In the genomic region with DNA sequence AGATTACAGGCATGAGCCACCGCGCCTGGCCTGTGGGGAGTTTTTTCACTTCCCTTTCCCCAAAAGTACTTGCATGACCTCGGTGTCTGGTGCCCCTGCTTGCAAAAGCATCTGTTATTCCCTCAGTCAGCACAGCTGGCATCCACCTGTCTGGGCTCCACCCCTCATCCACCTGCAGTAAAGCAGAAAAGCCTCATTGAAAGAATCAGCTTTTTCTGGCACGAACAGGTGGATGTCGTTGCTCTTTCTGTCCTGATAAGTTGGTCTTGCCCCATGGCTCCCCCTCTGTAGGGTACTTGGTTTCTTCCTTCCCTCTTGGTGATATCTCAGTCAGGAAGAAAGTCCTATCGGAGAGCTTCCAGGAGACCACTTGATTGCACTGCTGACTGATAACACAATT, we compare ENCODE assay signal across 8 cellular contexts. TPM values are rescaled to one million over a fixed set of nuclear protein-coding genes. Genes with fewer than 3 reads are reported as not detected.
DNase-seq lines count a peak whose midpoint lies in the region; ATAC-seq and TF ChIP-seq lines count a peak whose summit lies in the region.

No MANE protein-coding gene starts in this region.

- no peak overlapping the region for H3K4me3 ChIP-seq in RWPE2 (ENCODE audit: severe bottlenecking)
- no peak overlapping the region for H3K4me3 ChIP-seq in neural progenitor cell

- H3K27ac ChIP-seq in RWPE2 (ENCODE audit: poor library complexity, severe bottlenecking) (peak overlapping the region; percentile 96), neural progenitor cell (no peak overlapping the region)

- DNase-seq in RWPE2 (ENCODE audit: low spot score): no peak
- peak; percentile 47 for DNase-seq in neural progenitor cell (ENCODE audit: low spot score)
- no peak for DNase-seq in CD1c-positive myeloid dendritic cell (ENCODE audit: extremely low spot score)
- DNase-seq in hepatic stellate cell (ENCODE audit: low spot score): no peak
- DNase-seq in cerebellum (ENCODE audit: low spot score): no peak
- no peak for DNase-seq in stimulated activated naive CD8-positive, alpha-beta T cell treated with anti-CD3 and anti-CD28 coated beads, Interleukin-15, amount 100 ng/mL, for 72 hours

- H3K36me3 Mint-ChIP-seq in neural progenitor cell: no peaks in the 10 kb centered on the region

- H3K9me3 ChIP-seq in RWPE2 (ENCODE audit: severe bottlenecking) (no peaks in the 10 kb centered on the region), neural progenitor cell (ENCODE audit: low read depth) (no peaks in the 10 kb centered on the region)

- H3K4me3 Mint-ChIP-seq in neural progenitor cell: peak overlapping the region; percentile 7
- no peak overlapping the region for H3K4me3 Mint-ChIP-seq in stimulated activated naive CD8-positive, alpha-beta T cell treated with anti-CD3 and anti-CD28 coated beads, Interleukin-15, amount 100 ng/mL, for 72 hours

- no peaks in the 10 kb centered on the region for H4K20me1 ChIP-seq in neural progenitor cell (ENCODE audit: low read depth)

- H3K9ac ChIP-seq in neural progenitor cell: no peak overlapping the region

- H3K27me3 ChIP-seq in RWPE2 (ENCODE audit: insufficient read depth, poor library complexity, severe bottlenecking): no peaks in the 10 kb centered on the region
- no peaks in the 10 kb centered on the region for H3K27me3 ChIP-seq in neural progenitor cell

- ATAC-seq in GM19328 (IDR thresholded peaks at IDR 0.05; ENCODE audit: unreplicated experiment): peak; percentile 71
- peak; percentile 68 for ATAC-seq in HG03469 (IDR thresholded peaks at IDR 0.05; ENCODE audit: unreplicated experiment)
- ATAC-seq in RWPE2 (ENCODE audit: low read depth): no peak
- no peak for ATAC-seq in stimulated activated naive CD8-positive, alpha-beta T cell treated with anti-CD3 and anti-CD28 coated beads, Interleukin-15, amount 100 ng/mL, for 72 hours

- H3K4me1 Mint-ChIP-seq in neural progenitor cell: peaks cover 31% of the 10 kb centered on the region
- H3K4me1 Mint-ChIP-seq in stimulated activated naive CD8-positive, alpha-beta T cell treated with anti-CD3 and anti-CD28 coated beads, Interleukin-15, amount 100 ng/mL, for 72 hours: no peaks in the 10 kb centered on the region

- H3F3A ChIP-seq in neural progenitor cell (ENCODE audit: low read depth): no peaks in the 10 kb centered on the region

- H3K4me2 ChIP-seq in neural progenitor cell: peak overlapping the region; percentile 54

- no peaks in the 10 kb centered on the region for H3K79me2 ChIP-seq in neural progenitor cell (ENCODE audit: low read depth)

- H3K9me3 Mint-ChIP-seq in neural progenitor cell: peaks cover 1% of the 10 kb centered on the region
- H3K9me3 Mint-ChIP-seq in stimulated activated naive CD8-positive, alpha-beta T cell treated with anti-CD3 and anti-CD28 coated beads, Interleukin-15, amount 100 ng/mL, for 72 hours: no peaks in the 10 kb centered on the region

- no peaks in the 10 kb centered on the region for H3K36me3 ChIP-seq in RWPE2 (ENCODE audit: low read depth)
- no peaks in the 10 kb centered on the region for H3K36me3 ChIP-seq in neural progenitor cell

- TF ChIP-seq CTCF in RWPE2 (IDR thresholded peaks at IDR 0.05; ENCODE audit: poor library complexity, severe bottlenecking) (no peak), neural progenitor cell (IDR thresholded peaks at IDR 0.05) (no peak)

- peaks cover 7% of the 10 kb centered on the region for H3K27me3 Mint-ChIP-seq in neural progenitor cell (ENCODE audit: insufficient read depth, low read depth)
- H3K27me3 Mint-ChIP-seq in stimulated activated naive CD8-positive, alpha-beta T cell treated with anti-CD3 and anti-CD28 coated beads, Interleukin-15, amount 100 ng/mL, for 72 hours: peaks cover 58% of the 10 kb centered on the region

- H2AFZ ChIP-seq in neural progenitor cell (replicated peaks): peak overlapping the region; percentile 66

- H3K4me1 ChIP-seq in RWPE2 (ENCODE audit: insufficient read depth, poor library complexity, severe bottlenecking): peaks cover 71% of the 10 kb centered on the region
- peaks cover 8% of the 10 kb centered on the region for H3K4me1 ChIP-seq in neural progenitor cell

- peak overlapping the region; percentile 75 for H3K27ac Mint-ChIP-seq in neural progenitor cell
- no peak overlapping the region for H3K27ac Mint-ChIP-seq in stimulated activated naive CD8-positive, alpha-beta T cell treated with anti-CD3 and anti-CD28 coated beads, Interleukin-15, amount 100 ng/mL, for 72 hours

RNA-seq across cellular contexts. Expression of gene WWC1, which starts 37.4 kb away (rescaled TPM):
- total RNA-seq in neural progenitor cell (ENCODE audit: low replicate concordance) (6.3 and 6.7 TPM in 2 replicates), cerebellum (20.1 TPM)

Comparison
In these comparisons a context has a peak if more than half of its experiments do, and no peak if none do; other contexts are left out.
1. ATAC-seq: peak in GM19328 (single experiment) and HG03469 (single experiment); none in RWPE2 (single experiment) and stimulated activated naive CD8-positive, alpha-beta T cell treated with anti-CD3 and anti-CD28 coated beads, Interleukin-15, amount 100 ng/mL, for 72 hours (single experiment).